In genomic region chr2:177393824-177394614, GRCh38 we compare ENCODE assay signal across 10 cellular contexts. TPM values are rescaled to one million over a fixed set of nuclear protein-coding genes. Genes with fewer than 3 reads are reported as not detected.
DNase-seq lines count a peak whose midpoint lies in the region; ATAC-seq and TF ChIP-seq lines count a peak whose summit lies in the region.
"Had no signal": no experiment of that assay in that cellular context is flagged by ENCODE, and none has a peak within 500 bp of the region (broad histone marks: within the 10 kb centered on the region; RNA-seq: fewer than 3 reads in every experiment).

No MANE protein-coding gene starts in this region.

- intact Hi-C loops in CD8-positive, alpha-beta T cell (cut with DNase I, micrococcal nuclease): loop anchor here in 1 of 2 experiments (2.0 kb wide), 2 partner anchors 159 to 181 kb away; partner anchors contain the start of gene HNRNPA3
- intact Hi-C loops in dorsolateral prefrontal cortex (cut with DNase I): no loop called here

- no peaks in the 10 kb centered on the region for H3K27me3 ChIP-seq in CD8-positive, alpha-beta T cell (ENCODE audit: insufficient read depth, low read length)
- peaks cover 7% of the 10 kb centered on the region for H3K27me3 ChIP-seq in Loucy (ENCODE audit: insufficient read depth, low read length, poor library complexity, severe bottlenecking)
- H3K27me3 ChIP-seq in dorsolateral prefrontal cortex: no peaks in the 10 kb centered on the region
- H3K27me3 ChIP-seq: testis had no signal

- H3K4me3 ChIP-seq in CD8-positive, alpha-beta T cell (ENCODE audit: low read depth, low read length): no peak overlapping the region
- H3K4me3 ChIP-seq in Loucy (ENCODE audit: low read length, poor library complexity, severe bottlenecking) (peak overlapping the region; percentile 93), dorsolateral prefrontal cortex (peak overlapping the region in 57 of 59 donors; percentile 8 to 98 (median 93))

- H3K4me2 ChIP-seq in Loucy (ENCODE audit: low read depth, low read length, poor library complexity, severe bottlenecking): peak overlapping the region; percentile 98

- no peaks in the 10 kb centered on the region for H3K9me2 ChIP-seq in Loucy (replicated peaks; ENCODE audit: low read depth, low read length)

- no peak overlapping the region for H2AFZ ChIP-seq in Loucy (ENCODE audit: low read length)

- H4K20me1 ChIP-seq in Loucy (ENCODE audit: insufficient read depth, low read length, poor library complexity, severe bottlenecking): peaks cover 53% of the 10 kb centered on the region

- no peaks in the 10 kb centered on the region for H3K27me3 Mint-ChIP-seq in CD8-positive, alpha-beta T cell (ENCODE audit: low read depth)
- no peaks in the 10 kb centered on the region for H3K27me3 Mint-ChIP-seq in neural crest cell (ENCODE audit: low read depth)

- no peak overlapping the region for H3K27ac ChIP-seq in CD8-positive, alpha-beta T cell (ENCODE audit: low read depth, low read length)
- H3K27ac ChIP-seq in dorsolateral prefrontal cortex: peak overlapping the region in 1 of 59 donors; percentile 90
- H3K27ac ChIP-seq in RWPE1: no peak overlapping the region

- H3F3A ChIP-seq in Loucy (ENCODE audit: low read depth): 0 out of 2 replicates have a peak, but pooled peaks cover 1% of the 10 kb centered on the region

- no peak for TF ChIP-seq CTCF in CD8-positive, alpha-beta T cell (IDR thresholded peaks at IDR 0.05)
- no peak for TF ChIP-seq CTCF in Loucy (conservative IDR thresholded peaks at IDR 0.05; ENCODE audit: low read length)
- no peak for TF ChIP-seq CTCF in dorsolateral prefrontal cortex (IDR thresholded peaks at IDR 0.05 in 54 of 56, conservative IDR thresholded peaks at IDR 0.05 in 2 of 56; ENCODE audit: low read depth in 1 of 56, partially characterized antibody in 56 of 56)
- TF ChIP-seq CTCF in neural crest cell (conservative IDR thresholded peaks at IDR 0.05): no peak
- TF ChIP-seq CTCF in RWPE1 (conservative IDR thresholded peaks at IDR 0.05; ENCODE audit: low read depth): no peak

- H3K9me3 Mint-ChIP-seq in CD8-positive, alpha-beta T cell: no peaks in the 10 kb centered on the region
- no peaks in the 10 kb centered on the region for H3K9me3 Mint-ChIP-seq in neural crest cell

- no peak for DNase-seq in CD8-positive, alpha-beta T cell
- no peak for DNase-seq in dorsolateral prefrontal cortex
- DNase-seq in neural crest cell (ENCODE audit: low read depth, low spot score): no peak
- no peak for DNase-seq in hippocampal formation (lab: John Stamatoyannopoulos, UW)
- DNase-seq in RWPE1 (ENCODE audit: low spot score): no peak
- DNase-seq: activated CD4-positive, alpha-beta T cell treated with anti-CD3 and anti-CD28 coated beads, Interleukin-2, amount 50 U/mL, for 4 hours; testis had no signal

- peaks cover 14% of the 10 kb centered on the region for H3K36me3 Mint-ChIP-seq in CD8-positive, alpha-beta T cell
- peaks cover 3% of the 10 kb centered on the region for H3K36me3 Mint-ChIP-seq in neural crest cell (ENCODE audit: low read depth)

- peaks cover 38% of the 10 kb centered on the region for H3K4me1 ChIP-seq in CD8-positive, alpha-beta T cell (ENCODE audit: insufficient read depth, low read length)
- peaks cover 71% of the 10 kb centered on the region for H3K4me1 ChIP-seq in Loucy (ENCODE audit: insufficient read depth, low read length, poor library complexity, severe bottlenecking)
- H3K4me1 ChIP-seq: testis had no signal

- peaks cover 68% of the 10 kb centered on the region for H3K4me1 Mint-ChIP-seq in CD8-positive, alpha-beta T cell (ENCODE audit: low read depth)
- H3K4me1 Mint-ChIP-seq in neural crest cell: peaks cover 45% of the 10 kb centered on the region

- no peak for TF ChIP-seq POLR2A in GM18505 (IDR thresholded peaks at IDR 0.05; ENCODE audit: borderline replicate concordance, extremely low read depth, insufficient read depth, insufficient read length)

- peaks cover 76% of the 10 kb centered on the region for H3K79me2 ChIP-seq in Loucy (ENCODE audit: insufficient read depth, low read length)

- H3K4me3 Mint-ChIP-seq in CD8-positive, alpha-beta T cell: peak overlapping the region; percentile 86
- H3K4me3 Mint-ChIP-seq in neural crest cell: peak overlapping the region; percentile 97

- POLR2A ChIA-PET in CD8-positive, alpha-beta T cell (lab: Charles Lee): interaction anchor here (0.7 to 3.6 kb wide), 4 partner anchors 79 to 130 kb away, joined by 3 to 30 read pairs (median 4); partner anchors contain the start of gene NFE2L2
- POLR2A ChIA-PET in RWPE1 (lab: Yijun Ruan, JAX; ENCODE audit: low non-redundant PET): no interaction called here

- no peak for ATAC-seq in CD8-positive, alpha-beta T cell
- ATAC-seq in GM18505 (IDR thresholded peaks at IDR 0.05; ENCODE audit: unreplicated experiment) (no peak), GM21717 (IDR thresholded peaks at IDR 0.05; ENCODE audit: unreplicated experiment) (no peak)

- H3K9ac ChIP-seq in Loucy (ENCODE audit: low read depth, low read length, poor library complexity, severe bottlenecking): peak overlapping the region; percentile 93

- CTCF ChIA-PET in CD8-positive, alpha-beta T cell (lab: Charles Lee): interaction anchor here (0.6 to 2.8 kb wide), 7 partner anchors 16 to 573 kb away, joined by 3 to 16 read pairs (median 6); partner anchors contain the start of gene NFE2L2
- CTCF ChIA-PET in RWPE1 (lab: Yijun Ruan, JAX): interaction anchor here (0.6 to 1.5 kb wide), 3 partner anchors 21 to 1151 kb away, joined by 3 read pairs; no protein-coding TSS in a partner anchor

- no peaks in the 10 kb centered on the region for H3K9me3 ChIP-seq in CD8-positive, alpha-beta T cell (ENCODE audit: low read length)
- no peaks in the 10 kb centered on the region for H3K9me3 ChIP-seq in Loucy (ENCODE audit: insufficient read depth, low read depth, low read length)
- H3K9me3 ChIP-seq: testis had no signal

- H3K27ac Mint-ChIP-seq in CD8-positive, alpha-beta T cell: peak overlapping the region; percentile 93
- no peak overlapping the region for H3K27ac Mint-ChIP-seq in neural crest cell (ENCODE audit: unreplicated experiment)

- no peaks in the 10 kb centered on the region for H3K36me3 ChIP-seq in CD8-positive, alpha-beta T cell (ENCODE audit: insufficient read depth, low read length)
- no peaks in the 10 kb centered on the region for H3K36me3 ChIP-seq in Loucy (ENCODE audit: insufficient read depth, low read length)

RNA-seq across cellular contexts. Expression of gene AGPS, which starts 1.4 kb away (rescaled TPM):
- total RNA-seq in CD8-positive, alpha-beta T cell: 10 to 100 TPM; 19.2 to 23.8 TPM
- total RNA-seq in dorsolateral prefrontal cortex (10 to 100 TPM; 20.2 to 45.0 (median 29.5) TPM), neural crest cell (49.3 and 51.5 TPM in 2 replicates)
